In the genomic region with DNA sequence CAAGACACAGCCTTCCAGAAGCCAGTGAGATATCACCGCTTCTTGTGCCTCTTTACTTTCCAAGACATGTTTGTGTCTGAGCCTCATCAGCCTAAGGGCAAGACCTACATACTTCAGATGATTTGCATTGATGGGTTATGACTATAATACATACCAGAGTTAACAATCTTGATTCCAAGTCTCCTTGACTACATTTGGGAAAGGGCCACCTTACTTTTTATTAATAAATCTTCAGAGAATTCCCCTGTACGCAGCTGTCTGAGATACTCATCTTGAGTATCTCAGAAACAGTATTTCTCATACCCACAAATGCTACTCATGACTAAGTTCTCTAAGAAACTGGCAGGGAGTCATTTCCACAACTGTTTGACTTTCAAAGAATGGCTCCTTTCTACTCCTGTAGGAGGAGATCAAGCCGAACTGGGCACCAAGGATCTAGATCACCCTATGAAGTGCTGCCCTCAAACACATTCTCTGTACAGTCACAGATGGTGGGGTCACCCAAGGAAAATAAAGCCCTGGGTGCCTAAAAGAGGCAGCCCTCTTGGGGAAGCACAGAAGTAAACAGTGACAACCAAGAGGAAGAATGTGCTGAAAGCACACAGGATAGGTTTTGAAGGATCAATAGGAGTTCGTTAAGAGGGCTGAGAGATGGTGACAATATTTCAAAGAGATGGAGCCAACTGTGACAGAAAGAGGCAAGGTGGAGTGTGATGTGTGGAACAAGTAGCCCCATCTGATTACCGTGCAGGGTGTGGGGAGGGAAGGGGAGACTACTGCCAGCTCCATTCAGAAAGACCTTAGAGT, we compare ENCODE assay signal across 10 cellular contexts.
DNase-seq lines count a peak whose midpoint lies in the region; ATAC-seq, FAIRE-seq and TF ChIP-seq lines count a peak whose summit lies in the region.
"Had no signal": no experiment of that assay in that cellular context is flagged by ENCODE, and none has a peak within 500 bp of the region (broad histone marks: within the 10 kb centered on the region; RNA-seq: fewer than 3 reads in every experiment).

No MANE protein-coding gene starts in this region.

- H3K79me2 ChIP-seq in HCT116 (ENCODE audit: insufficient read depth, low read length) = no peaks in the 10 kb centered on the region
- H3K79me2 ChIP-seq in keratinocyte (ENCODE audit: control insufficient read depth, insufficient read depth, low read length) = no peaks in the 10 kb centered on the region

- peak; percentile 85 for FAIRE-seq in keratinocyte (lab: Jason Lieb, UNC)

- dilution Hi-C loops in keratinocyte (cut with MboI; ENCODE audit: extremely low pct_ligation_motif_present, low sequenced_read_pairs) = no loop called here

- no peak overlapping the region for H2AFZ ChIP-seq in HCT116 (ENCODE audit: low read depth, low read length, poor library complexity, severe bottlenecking)
- peak overlapping the region; percentile 11 for H2AFZ ChIP-seq in keratinocyte (ENCODE audit: control insufficient read depth, low read length)

- H3K36me3 Mint-ChIP-seq in activated T-cell treated with anti-CD3 and anti-CD28 coated beads, Interleukin-2, amount 50 U/mL, for 72 hours (ENCODE audit: insufficient read depth in 2 of 2) = peaks cover 3 to 6% of the 10 kb centered on the region in 2 donors

- POLR2A ChIA-PET in HCT116 (lab: Charles Lee) = no interaction called here

- H3K9me1 ChIP-seq in keratinocyte (ENCODE audit: control insufficient read depth, extremely low read depth, insufficient read depth, low read length) = no peaks in the 10 kb centered on the region

- peaks cover 68% of the 10 kb centered on the region for H3K27me3 Mint-ChIP-seq in activated T-cell treated with anti-CD3 and anti-CD28 coated beads, Interleukin-2, amount 50 U/mL, for 72 hours (ENCODE audit: low read depth)

- H3K9me3 ChIP-seq in HCT116 (ENCODE audit: control insufficient read depth in 1 of 2, insufficient read depth in 1 of 2, low read depth in 1 of 2, low read length in 2 of 2) = no peaks in the 10 kb centered on the region
- no peaks in the 10 kb centered on the region for H3K9me3 ChIP-seq in keratinocyte (ENCODE audit: control insufficient read depth, low read depth, low read length)
- H3K9me3 ChIP-seq: vagina had no signal

- H3K9ac ChIP-seq in HCT116 (ENCODE audit: low read length) = 0 out of 2 replicates have a peak overlapping the region, but pooled peaks have one; percentile 5
- peak overlapping the region; percentile 26 for H3K9ac ChIP-seq in keratinocyte (ENCODE audit: control insufficient read depth, extremely low read depth, insufficient read depth, low read length)

- H3K4me1 ChIP-seq in HCT116 (ENCODE audit: control insufficient read depth in 1 of 2, insufficient read depth in 2 of 2, low read length in 2 of 2) (peaks cover 40 to 71% of the 10 kb centered on the region in 2 experiments), keratinocyte (ENCODE audit: control insufficient read depth, extremely low read depth, insufficient read depth, low read length) (peaks cover 49% of the 10 kb centered on the region)

- intact Hi-C loops in HCT116 (cut with micrococcal nuclease) = no loop called here
- intact Hi-C loops in posterior cingulate gyrus (cut with DNase I) = no loop called here

- peak overlapping the region; percentile 58 to 71 for H3K4me3 Mint-ChIP-seq in activated T-cell treated with anti-CD3 and anti-CD28 coated beads, Interleukin-2, amount 50 U/mL, for 72 hours

- CTCF ChIA-PET in HCT116 (lab: Charles Lee) = interaction anchor here (2.8 kb wide), 1 partner anchor 20 kb away, joined by 9 read pairs; no protein-coding TSS in a partner anchor

- peak; percentile 48 for ATAC-seq in HCT116
- ATAC-seq in activated T-cell treated with anti-CD3 and anti-CD28 coated beads, Interleukin-2, amount 50 U/mL, for 72 hours (replicated peaks in 1 of 2) = peak; percentile 74 to 77
- ATAC-seq in HG03135 (IDR thresholded peaks at IDR 0.05; ENCODE audit: unreplicated experiment) = no peak
- no peak for ATAC-seq in HG03095 (IDR thresholded peaks at IDR 0.05; ENCODE audit: unreplicated experiment)

- H3K4me3 ChIP-seq in HCT116 (replicated peaks in 1 of 2; ENCODE audit: low read depth in 1 of 2, low read length in 2 of 2) (peak overlapping the region in 1 of 2 experiments; percentile 18; a peak in 2 of 4 replicates), keratinocyte (ENCODE audit: control insufficient read depth in 2 of 3, extremely low read depth in 1 of 3, insufficient read depth in 2 of 3, low read depth in 1 of 3, low read length in 3 of 3) (peak overlapping the region in 2 of 3 experiments; percentile 37 to 45)
- H3K4me3 ChIP-seq: vagina had no signal

- peaks cover 3 to 4% of the 10 kb centered on the region in 2 donors for H3K9me3 Mint-ChIP-seq in activated T-cell treated with anti-CD3 and anti-CD28 coated beads, Interleukin-2, amount 50 U/mL, for 72 hours

- H3K27me3 ChIP-seq in HCT116 (ENCODE audit: insufficient read depth, low read length) = no peaks in the 10 kb centered on the region
- no peaks in the 10 kb centered on the region for H3K27me3 ChIP-seq in keratinocyte (ENCODE audit: control insufficient read depth, extremely low read depth, insufficient read depth, low read length)
- H3K27me3 ChIP-seq: vagina had no signal

- no peaks in the 10 kb centered on the region for H3K9me2 ChIP-seq in HCT116 (ENCODE audit: insufficient read depth)

- no peak for TF ChIP-seq CTCF in HCT116 (IDR thresholded peaks at IDR 0.05 in 2 of 3, conservative IDR thresholded peaks at IDR 0.05 in 1 of 3; ENCODE audit: borderline replicate concordance in 1 of 3, insufficient read depth in 1 of 3, low read depth in 2 of 3, low read length in 2 of 3)
- TF ChIP-seq CTCF in keratinocyte (optimal IDR thresholded peaks at IDR 0.05 in 1 of 3, IDR thresholded peaks at IDR 0.05 in 1 of 3, conservative IDR thresholded peaks at IDR 0.05 in 1 of 3; ENCODE audit: extremely low read depth in 1 of 3, insufficient read depth in 2 of 3, low read length in 3 of 3) = no peak

- H3K4me1 Mint-ChIP-seq in activated T-cell treated with anti-CD3 and anti-CD28 coated beads, Interleukin-2, amount 50 U/mL, for 72 hours (ENCODE audit: low read depth) = peaks cover 41% of the 10 kb centered on the region

- H3K36me3 ChIP-seq in HCT116 (ENCODE audit: control insufficient read depth in 1 of 2, insufficient read depth in 2 of 2, low read length in 2 of 2) (no peaks in the 10 kb centered on the region), keratinocyte (ENCODE audit: control insufficient read depth in 2 of 2, extremely low read depth in 1 of 2, insufficient read depth in 2 of 2, low read length in 2 of 2) (no peaks in the 10 kb centered on the region)
- H3K36me3 ChIP-seq: vagina had no signal

- H3K4me2 ChIP-seq in HCT116 (ENCODE audit: low read length) (peak overlapping the region; percentile 63), keratinocyte (ENCODE audit: control insufficient read depth, extremely low read depth, insufficient read depth, low read depth, low read length) (peak overlapping the region; percentile 79)

- no TSS peak for BruUV-seq in HCT116 (replicated peaks; lab: Mats Ljungman, UMichigan)

- H3K27ac ChIP-seq in HCT116 (ENCODE audit: low read depth, low read length) (peak overlapping the region; percentile 54; the same call in 1 of the 2 replicates), keratinocyte (ENCODE audit: control insufficient read depth, insufficient read depth, low read length) (peak overlapping the region; percentile 81)
- H3K27ac ChIP-seq: vagina had no signal

- H3K27ac Mint-ChIP-seq in activated T-cell treated with anti-CD3 and anti-CD28 coated beads, Interleukin-2, amount 50 U/mL, for 72 hours = peak overlapping the region; percentile 85

- TF ChIP-seq POLR2A in HCT116 (IDR thresholded peaks at IDR 0.05; ENCODE audit: borderline replicate concordance, extremely low read depth, insufficient read depth, insufficient read length) = no peak

- no peak for TF ChIP-seq RAD21 in HCT116 (IDR thresholded peaks at IDR 0.05; ENCODE audit: low read depth)

- no peaks in the 10 kb centered on the region for H4K20me1 ChIP-seq in HCT116 (ENCODE audit: insufficient read depth)
- no peaks in the 10 kb centered on the region for H4K20me1 ChIP-seq in keratinocyte (ENCODE audit: control insufficient read depth, extremely low read depth, insufficient read depth, low read length)

- DNase-seq in AG08395 (ENCODE audit: low spot score) = peak; percentile 74
- peak; percentile 37 for DNase-seq in HCT116 (ENCODE audit: low read depth, low spot score)
- DNase-seq in activated T-cell treated with anti-CD3 and anti-CD28 coated beads, Interleukin-2, amount 50 U/mL, for 72 hours = peak; percentile 18 to 29
- DNase-seq in keratinocyte (ENCODE audit: low read depth, low spot score) = peak; percentile 85
- no peak for DNase-seq in NCI-H526 (lab: John Stamatoyannopoulos, UW)
- no peak for DNase-seq in posterior cingulate gyrus
- DNase-seq: NCI-H2171 had no signal

- RAD21 ChIA-PET in HCT116 (lab: Charles Lee; ENCODE audit: low non-redundant PET in 1 of 2, low total read pairs in 2 of 2, uncharacterized antibody in 2 of 2, unreplicated experiment in 2 of 2) = no interaction called here

TF ChIP-seq in HCT116, 20 proteins besides CTCF, POLR2A, EP300 and RAD21 (continues in another document):
- TF ChIP-seq CBX3 (IDR thresholded peaks at IDR 0.05; ENCODE audit: low read depth) = 0 out of 2 replicates have a peak, but pooled peaks have one; percentile 10
- TF ChIP-seq, protein P1, sequence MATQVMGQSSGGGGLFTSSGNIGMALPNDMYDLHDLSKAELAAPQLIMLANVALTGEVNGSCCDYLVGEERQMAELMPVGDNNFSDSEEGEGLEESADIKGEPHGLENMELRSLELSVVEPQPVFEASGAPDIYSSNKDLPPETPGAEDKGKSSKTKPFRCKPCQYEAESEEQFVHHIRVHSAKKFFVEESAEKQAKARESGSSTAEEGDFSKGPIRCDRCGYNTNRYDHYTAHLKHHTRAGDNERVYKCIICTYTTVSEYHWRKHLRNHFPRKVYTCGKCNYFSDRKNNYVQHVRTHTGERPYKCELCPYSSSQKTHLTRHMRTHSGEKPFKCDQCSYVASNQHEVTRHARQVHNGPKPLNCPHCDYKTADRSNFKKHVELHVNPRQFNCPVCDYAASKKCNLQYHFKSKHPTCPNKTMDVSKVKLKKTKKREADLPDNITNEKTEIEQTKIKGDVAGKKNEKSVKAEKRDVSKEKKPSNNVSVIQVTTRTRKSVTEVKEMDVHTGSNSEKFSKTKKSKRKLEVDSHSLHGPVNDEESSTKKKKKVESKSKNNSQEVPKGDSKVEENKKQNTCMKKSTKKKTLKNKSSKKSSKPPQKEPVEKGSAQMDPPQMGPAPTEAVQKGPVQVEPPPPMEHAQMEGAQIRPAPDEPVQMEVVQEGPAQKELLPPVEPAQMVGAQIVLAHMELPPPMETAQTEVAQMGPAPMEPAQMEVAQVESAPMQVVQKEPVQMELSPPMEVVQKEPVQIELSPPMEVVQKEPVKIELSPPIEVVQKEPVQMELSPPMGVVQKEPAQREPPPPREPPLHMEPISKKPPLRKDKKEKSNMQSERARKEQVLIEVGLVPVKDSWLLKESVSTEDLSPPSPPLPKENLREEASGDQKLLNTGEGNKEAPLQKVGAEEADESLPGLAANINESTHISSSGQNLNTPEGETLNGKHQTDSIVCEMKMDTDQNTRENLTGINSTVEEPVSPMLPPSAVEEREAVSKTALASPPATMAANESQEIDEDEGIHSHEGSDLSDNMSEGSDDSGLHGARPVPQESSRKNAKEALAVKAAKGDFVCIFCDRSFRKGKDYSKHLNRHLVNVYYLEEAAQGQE (IDR thresholded peaks at IDR 0.05; ENCODE audit: low read depth) = no peak
- TF ChIP-seq SP1 (IDR thresholded peaks at IDR 0.05; ENCODE audit: low read depth) = peak; percentile 39

Comparison
In these comparisons a context has a peak if more than half of its experiments do, and no peak if none do; other contexts are left out.
1. DNase-seq: peak in AG08395 (single experiment), HCT116 (single experiment), activated T-cell treated with anti-CD3 and anti-CD28 coated beads, Interleukin-2, amount 50 U/mL, for 72 hours (2 of 2) and keratinocyte (single experiment); none in NCI-H526 (0 of 2) and posterior cingulate gyrus (0 of 10).
2. ATAC-seq: peak in HCT116 (single experiment) and activated T-cell treated with anti-CD3 and anti-CD28 coated beads, Interleukin-2, amount 50 U/mL, for 72 hours (2 of 2); none in HG03135 (single experiment) and HG03095 (single experiment).